In the genomic region with DNA sequence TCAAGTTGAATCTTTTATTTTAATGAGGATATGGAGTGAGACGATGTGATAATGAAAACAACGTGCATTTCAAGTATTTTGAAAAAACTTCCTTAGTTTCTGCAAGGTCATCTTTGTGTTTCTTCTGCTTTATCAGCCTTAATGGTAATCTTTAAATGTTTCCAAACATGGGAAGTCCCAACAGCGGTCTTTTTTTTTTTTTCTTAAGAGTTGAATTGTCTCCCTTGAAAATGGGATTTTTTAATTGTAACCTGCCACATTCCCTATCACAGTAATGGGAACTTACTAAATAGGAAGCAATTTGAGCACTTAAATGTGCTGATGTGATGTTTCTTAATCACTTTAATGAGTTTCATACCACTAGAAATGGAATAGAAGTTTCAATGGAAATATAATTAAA, we compare ENCODE assay signal across 23 cellular contexts.
"Had no signal": no experiment of that assay in that cellular context is flagged by ENCODE, and none has a peak within 500 bp of the region (broad histone marks: within the 10 kb centered on the region; RNA-seq: fewer than 3 reads in every experiment).

No MANE protein-coding gene starts in this region.

- H3K27ac ChIP-seq: gastrocnemius medialis, heart left ventricle, left ventricle myocardium inferior, prostate gland, skin epidermis, stomach had no signal

- H3K4me1 ChIP-seq: left ventricle myocardium inferior, prostate gland, stomach had no signal

- DNase-seq: activated CD4-positive, alpha-beta T cell treated with anti-CD3 and anti-CD28 coated beads for 48 hours; activated CD4-positive, CD25-positive, alpha-beta regulatory T cell; activated CD8-positive, alpha-beta T cell treated with anti-CD3 and anti-CD28 coated beads for 36 hours; activated effector memory CD4-positive, alpha-beta T cell treated with Interleukin-2 at 50 U/mL for 16 hours; activated naive CD4-positive, alpha-beta T cell treated with anti-CD3 and anti-CD28 coated beads, Interleukin-2, amount 10 ng/mL, durations not matched to agents 7 days and 5 days; activated naive CD8-positive, alpha-beta T cell treated with anti-CD3 and anti-CD28 coated beads, Interleukin-2, amount 50 U/mL, for 24 hours; activated T-cell treated with anti-CD3 and anti-CD28 coated beads, Interleukin-2, amount 50 U/mL, for 4 hours; aorta; gastrocnemius medialis; heart left ventricle; kidney glomerular epithelial cell; left ventricle myocardium inferior; mucosa of descending colon; naive B cell; right cardiac atrium; stimulated activated CD4-positive, alpha-beta T cell treated with anti-CD3 and anti-CD28 coated beads, Interleukin-15, amount 100 ng/mL, for 24 hours; stimulated activated CD4-positive, alpha-beta T cell treated with anti-CD3 and anti-CD28 coated beads, Interleukin-4, amount 100 ng/mL, for 1 hour; stomach; T-cell had no signal

- H3K9me3 ChIP-seq: gastrocnemius medialis, heart left ventricle, left ventricle myocardium inferior, mucosa of descending colon, prostate gland, stomach had no signal

- H3K4me3 ChIP-seq: gastrocnemius medialis, heart left ventricle, left ventricle myocardium inferior, mucosa of descending colon, prostate gland, skin epidermis, stomach had no signal

- H3K27me3 ChIP-seq: gastrocnemius medialis, heart left ventricle, stomach had no signal

- ATAC-seq: activated CD8-positive, alpha-beta T cell treated with anti-CD3 and anti-CD28 coated beads for 36 hours; activated naive CD8-positive, alpha-beta T cell treated with anti-CD3 and anti-CD28 coated beads, Interleukin-2, amount 50 U/mL, for 24 hours; activated T-cell treated with anti-CD3 and anti-CD28 coated beads, Interleukin-2, amount 50 U/mL, for 4 hours; gastrocnemius medialis; mucosa of descending colon; stimulated activated effector memory CD8-positive, alpha-beta T cell treated with anti-CD3 and anti-CD28 coated beads, Interleukin-12 subunit alpha, Interleukin-12 subunit beta, amount 100 ng/mL, for 72 hours; T-cell had no signal

- FAIRE-seq: bronchial epithelial cell had no signal

- H3K36me3 ChIP-seq: prostate gland had no signal
